Comparison of ENCODE assay signal across 1 cellular context in the genomic region with DNA sequence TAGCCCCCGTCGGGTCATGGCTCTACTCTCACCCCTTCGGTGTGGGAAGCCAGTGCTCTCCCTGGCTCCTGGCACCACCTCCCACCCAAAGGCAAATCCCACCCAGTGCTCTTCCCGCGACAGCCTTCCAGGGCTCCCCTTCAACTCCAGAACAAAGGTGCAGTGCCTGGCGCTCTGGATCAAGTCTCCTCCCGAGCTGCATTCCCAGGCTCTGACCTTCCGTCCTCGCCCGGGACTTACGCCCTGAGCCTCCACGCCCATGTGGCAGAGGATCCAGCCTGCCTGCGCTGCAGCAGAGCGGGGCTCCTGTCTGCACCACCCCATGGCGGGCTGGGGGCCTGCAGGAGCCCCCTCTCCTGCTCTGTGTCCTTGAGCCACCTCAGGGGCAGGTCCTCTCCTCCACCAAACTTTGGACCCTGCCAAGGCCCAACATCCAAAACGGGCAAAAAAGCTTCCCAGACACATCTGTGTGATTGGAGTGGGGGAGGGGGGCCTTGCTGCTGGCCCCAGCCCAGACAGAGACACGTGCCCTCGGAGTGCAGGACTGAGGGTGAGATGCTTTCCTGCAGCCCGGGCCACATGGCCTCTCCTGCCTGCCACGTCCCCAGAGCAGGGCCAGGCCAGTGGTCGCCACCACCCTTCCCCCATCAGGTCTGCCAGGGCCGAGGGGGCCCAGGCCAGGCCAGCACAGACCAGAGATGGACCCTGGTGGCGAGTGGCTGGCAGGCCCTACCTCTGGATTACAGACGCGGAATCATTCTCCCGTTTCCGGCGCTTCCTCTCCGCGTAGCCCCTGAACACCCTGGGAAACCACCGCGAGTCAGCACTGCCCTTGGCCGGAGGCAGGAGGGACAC.
TF ChIP-seq lines count a peak whose summit lies in the region.

No MANE protein-coding gene starts in this region.

TF ChIP-seq in HepG2, 621 proteins besides CTCF, POLR2A, EP300 and RAD21 (continued from another document and continues in another):
- no peak for TF ChIP-seq ZNF570 (CRISPR knock-in tag; IDR thresholded peaks at IDR 0.05; ENCODE audit: borderline replicate concordance)
- TF ChIP-seq MATR3 (CRISPR knock-in tag; IDR thresholded peaks at IDR 0.05): 0 out of 2 replicates have a peak, but pooled peaks have one; percentile 37
- TF ChIP-seq ZNF891 (CRISPR knock-in tag; IDR thresholded peaks at IDR 0.05): peak; percentile 74; the same call in 1 of the 2 replicates
- TF ChIP-seq TBP (CRISPR knock-in tag; IDR thresholded peaks at IDR 0.05): no peak; the same call in 1 of the 2 replicates
- TF ChIP-seq, protein P1, sequence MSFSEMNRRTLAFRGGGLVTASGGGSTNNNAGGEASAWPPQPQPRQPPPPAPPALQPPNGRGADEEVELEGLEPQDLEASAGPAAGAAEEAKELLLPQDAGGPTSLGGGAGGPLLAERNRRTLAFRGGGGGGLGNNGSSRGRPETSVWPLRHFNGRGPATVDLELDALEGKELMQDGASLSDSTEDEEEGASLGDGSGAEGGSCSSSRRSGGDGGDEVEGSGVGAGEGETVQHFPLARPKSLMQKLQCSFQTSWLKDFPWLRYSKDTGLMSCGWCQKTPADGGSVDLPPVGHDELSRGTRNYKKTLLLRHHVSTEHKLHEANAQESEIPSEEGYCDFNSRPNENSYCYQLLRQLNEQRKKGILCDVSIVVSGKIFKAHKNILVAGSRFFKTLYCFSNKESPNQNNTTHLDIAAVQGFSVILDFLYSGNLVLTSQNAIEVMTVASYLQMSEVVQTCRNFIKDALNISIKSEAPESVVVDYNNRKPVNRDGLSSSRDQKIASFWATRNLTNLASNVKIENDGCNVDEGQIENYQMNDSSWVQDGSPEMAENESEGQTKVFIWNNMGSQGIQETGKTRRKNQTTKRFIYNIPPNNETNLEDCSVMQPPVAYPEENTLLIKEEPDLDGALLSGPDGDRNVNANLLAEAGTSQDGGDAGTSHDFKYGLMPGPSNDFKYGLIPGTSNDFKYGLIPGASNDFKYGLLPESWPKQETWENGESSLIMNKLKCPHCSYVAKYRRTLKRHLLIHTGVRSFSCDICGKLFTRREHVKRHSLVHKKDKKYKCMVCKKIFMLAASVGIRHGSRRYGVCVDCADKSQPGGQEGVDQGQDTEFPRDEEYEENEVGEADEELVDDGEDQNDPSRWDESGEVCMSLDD (CRISPR knock-in tag; IDR thresholded peaks at IDR 0.05; ENCODE audit: borderline replicate concordance): peak; percentile 86; the same call in 1 of the 2 replicates
- peak; percentile 48; the same call in 1 of the 2 replicates for TF ChIP-seq CREM (IDR thresholded peaks at IDR 0.05)
- TF ChIP-seq CREM (CRISPR knock-in tag; IDR thresholded peaks at IDR 0.05): no peak
- TF ChIP-seq GABPB1 (CRISPR knock-in tag; IDR thresholded peaks at IDR 0.05): peak; percentile 77
- no peak for TF ChIP-seq KAT2B (IDR thresholded peaks at IDR 0.05; ENCODE audit: borderline replicate concordance, low read depth, low read length)
- TF ChIP-seq NBN (conservative IDR thresholded peaks at IDR 0.05): no peak
- TF ChIP-seq, protein P2, sequence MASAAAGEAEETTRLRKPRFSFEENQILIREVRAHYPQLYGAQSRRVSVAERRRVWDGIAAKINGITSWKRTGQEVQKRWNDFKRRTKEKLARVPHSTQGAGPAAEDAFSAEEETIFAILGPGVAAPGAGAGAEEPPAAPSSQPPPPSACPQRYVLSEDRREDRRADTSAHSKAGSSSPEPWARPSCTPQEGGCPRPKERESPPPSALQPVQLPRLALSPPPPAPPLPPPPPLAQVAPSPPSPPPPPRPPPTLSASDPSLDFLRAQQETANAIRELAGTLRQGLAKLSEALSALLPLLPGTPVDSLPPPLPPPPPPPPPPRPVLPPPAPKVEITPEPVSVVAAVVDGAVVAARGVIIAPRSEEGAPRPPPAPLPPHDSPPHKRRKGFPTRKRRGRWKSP (CRISPR knock-in tag; IDR thresholded peaks at IDR 0.05): no peak
- TF ChIP-seq NFKBIZ (CRISPR knock-in tag; IDR thresholded peaks at IDR 0.05): peak; percentile 91
- peak; percentile 67; the same call in 1 of the 2 replicates for TF ChIP-seq NKX3-1 (CRISPR knock-in tag; IDR thresholded peaks at IDR 0.05)
- 0 out of 2 replicates have a peak, but pooled peaks have one; percentile 89 for TF ChIP-seq NCOA1 (CRISPR knock-in tag; IDR thresholded peaks at IDR 0.05)
- 0 out of 2 replicates have a peak, but pooled peaks have one; percentile 43 for TF ChIP-seq ZBTB20 (CRISPR knock-in tag; IDR thresholded peaks at IDR 0.05; ENCODE audit: borderline replicate concordance, low read depth)
- TF ChIP-seq RELA (CRISPR knock-in tag; IDR thresholded peaks at IDR 0.05): 0 out of 2 replicates have a peak, but pooled peaks have one; percentile 45
- peak; percentile 88; the same call in 1 of the 2 replicates for TF ChIP-seq TBX2 (CRISPR knock-in tag; IDR thresholded peaks at IDR 0.05; ENCODE audit: borderline replicate concordance)
- TF ChIP-seq, protein P3, sequence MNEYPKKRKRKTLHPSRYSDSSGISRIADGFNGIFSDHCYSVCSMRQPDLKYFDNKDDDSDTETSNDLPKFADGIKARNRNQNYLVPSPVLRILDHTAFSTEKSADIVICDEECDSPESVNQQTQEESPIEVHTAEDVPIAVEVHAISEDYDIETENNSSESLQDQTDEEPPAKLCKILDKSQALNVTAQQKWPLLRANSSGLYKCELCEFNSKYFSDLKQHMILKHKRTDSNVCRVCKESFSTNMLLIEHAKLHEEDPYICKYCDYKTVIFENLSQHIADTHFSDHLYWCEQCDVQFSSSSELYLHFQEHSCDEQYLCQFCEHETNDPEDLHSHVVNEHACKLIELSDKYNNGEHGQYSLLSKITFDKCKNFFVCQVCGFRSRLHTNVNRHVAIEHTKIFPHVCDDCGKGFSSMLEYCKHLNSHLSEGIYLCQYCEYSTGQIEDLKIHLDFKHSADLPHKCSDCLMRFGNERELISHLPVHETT (CRISPR knock-in tag; conservative IDR thresholded peaks at IDR 0.05): peak; percentile 62
- TF ChIP-seq ZNF430 (CRISPR knock-in tag; IDR thresholded peaks at IDR 0.05): peak; percentile 96
- TF ChIP-seq ZMYM2 (CRISPR knock-in tag; IDR thresholded peaks at IDR 0.05): no peak
- peak; percentile 96 for TF ChIP-seq KDM5B (CRISPR knock-in tag; IDR thresholded peaks at IDR 0.05; ENCODE audit: borderline replicate concordance)
- TF ChIP-seq POLR2G (IDR thresholded peaks at IDR 0.05; ENCODE audit: low read depth, low read length): peak; percentile 58
- TF ChIP-seq SRF (IDR thresholded peaks at IDR 0.05; ENCODE audit: low read depth, low read length): peak; percentile 65; the same call in 1 of the 2 replicates
- peak; percentile 97; the same call in 1 of the 2 replicates for TF ChIP-seq ZNF563 (CRISPR knock-in tag; IDR thresholded peaks at IDR 0.05)
- TF ChIP-seq ZSCAN25 (CRISPR knock-in tag; IDR thresholded peaks at IDR 0.05): peak; percentile 86; the same call in 1 of the 2 replicates
- TF ChIP-seq MXD1 (CRISPR knock-in tag; IDR thresholded peaks at IDR 0.05): peak; percentile 78; the same call in 1 of the 2 replicates
- TF ChIP-seq BHLHE40 (IDR thresholded peaks at IDR 0.05; ENCODE audit: low read length): peak; percentile 89
- peak; percentile 74; the same call in 1 of the 2 replicates for TF ChIP-seq POGK (CRISPR knock-in tag; conservative IDR thresholded peaks at IDR 0.05)
- no peak for TF ChIP-seq ARNT (IDR thresholded peaks at IDR 0.05)
- TF ChIP-seq ZNF142 (CRISPR knock-in tag; IDR thresholded peaks at IDR 0.05): peak; percentile 50; the same call in 1 of the 2 replicates
- TF ChIP-seq, protein P4, sequence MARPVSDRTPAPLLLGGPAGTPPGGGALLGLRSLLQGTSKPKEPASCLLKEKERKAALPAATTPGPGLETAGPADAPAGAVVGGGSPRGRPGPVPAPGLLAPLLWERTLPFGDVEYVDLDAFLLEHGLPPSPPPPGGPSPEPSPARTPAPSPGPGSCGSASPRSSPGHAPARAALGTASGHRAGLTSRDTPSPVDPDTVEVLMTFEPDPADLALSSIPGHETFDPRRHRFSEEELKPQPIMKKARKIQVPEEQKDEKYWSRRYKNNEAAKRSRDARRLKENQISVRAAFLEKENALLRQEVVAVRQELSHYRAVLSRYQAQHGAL (CRISPR knock-in tag; IDR thresholded peaks at IDR 0.05; ENCODE audit: not compliant biosample characterization): no peak
- TF ChIP-seq RXRA (CRISPR knock-in tag; IDR thresholded peaks at IDR 0.05): peak; percentile 96
- peak; percentile 98 for TF ChIP-seq AKAP8 (CRISPR knock-in tag; IDR thresholded peaks at IDR 0.05)
- no peak for TF ChIP-seq PHB2 (IDR thresholded peaks at IDR 0.05; ENCODE audit: partially characterized antibody)
- TF ChIP-seq JARID2 (CRISPR knock-in tag; IDR thresholded peaks at IDR 0.05; ENCODE audit: insufficient replicate concordance): no peak
- no peak for TF ChIP-seq HNRNPH1 (optimal IDR thresholded peaks at IDR 0.05; ENCODE audit: low read depth, low read length)
- TF ChIP-seq RORA (CRISPR knock-in tag; IDR thresholded peaks at IDR 0.05): no peak
- TF ChIP-seq, protein P5, sequence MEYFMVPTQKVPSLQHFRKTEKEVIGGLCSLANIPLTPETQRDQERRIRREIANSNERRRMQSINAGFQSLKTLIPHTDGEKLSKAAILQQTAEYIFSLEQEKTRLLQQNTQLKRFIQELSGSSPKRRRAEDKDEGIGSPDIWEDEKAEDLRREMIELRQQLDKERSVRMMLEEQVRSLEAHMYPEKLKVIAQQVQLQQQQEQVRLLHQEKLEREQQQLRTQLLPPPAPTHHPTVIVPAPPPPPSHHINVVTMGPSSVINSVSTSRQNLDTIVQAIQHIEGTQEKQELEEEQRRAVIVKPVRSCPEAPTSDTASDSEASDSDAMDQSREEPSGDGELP (IDR thresholded peaks at IDR 0.05; ENCODE audit: borderline replicate concordance, low read depth): peak; percentile 80
- 0 out of 2 replicates have a peak, but pooled peaks have one; percentile 78 for TF ChIP-seq ZNF274 (CRISPR knock-in tag; IDR thresholded peaks at IDR 0.05)
- no peak for TF ChIP-seq CBX1 (IDR thresholded peaks at IDR 0.05; ENCODE audit: low read depth)
- TF ChIP-seq TP53 (CRISPR knock-in tag; conservative IDR thresholded peaks at IDR 0.05): no peak
- peak; percentile 96 for TF ChIP-seq ARNTL (CRISPR knock-in tag; IDR thresholded peaks at IDR 0.05)
- TF ChIP-seq LCORL (IDR thresholded peaks at IDR 0.05): no peak
- peak; percentile 92 for TF ChIP-seq LCORL (CRISPR knock-in tag; IDR thresholded peaks at IDR 0.05)
- TF ChIP-seq ZNF230 (CRISPR knock-in tag; IDR thresholded peaks at IDR 0.05): peak; percentile 82; the same call in 1 of the 2 replicates
